Comparison of ENCODE assay signal across 15 cellular contexts in genomic region chr6:42331019-42331418, GRCh38.
DNase-seq lines count a peak whose midpoint lies in the region; ATAC-seq and TF ChIP-seq lines count a peak whose summit lies in the region.
"Had no signal": no experiment of that assay in that cellular context is flagged by ENCODE, and none has a peak within 500 bp of the region (broad histone marks: within the 10 kb centered on the region; RNA-seq: fewer than 3 reads in every experiment).

No MANE protein-coding gene starts in this region.

- no peak for ATAC-seq in natural killer cell treated with Interleukin-12 subunit alpha and Interleukin-12 subunit beta and Interleukin-15 and Interleukin-18, amount 100 ng/mL, for 72 hours
- no peak for ATAC-seq in natural killer cell
- no peak for ATAC-seq in activated CD4-positive, alpha-beta T cell treated with anti-CD3 and anti-CD28 coated beads for 36 hours
- ATAC-seq in HG03432 (IDR thresholded peaks at IDR 0.05; ENCODE audit: unreplicated experiment) = no peak

- no peak overlapping the region for H3K4me3 Mint-ChIP-seq in natural killer cell treated with Interleukin-12 subunit alpha and Interleukin-12 subunit beta and Interleukin-15 and Interleukin-18, amount 100 ng/mL, for 72 hours
- H3K4me3 Mint-ChIP-seq in natural killer cell = no peak overlapping the region
- no peak overlapping the region for H3K4me3 Mint-ChIP-seq in dendritic cell treated with granulocyte-macrophage colony-stimulating factor and Interleukin-4, amounts not matched to agents 40 ng/mL and 50 ng/mL, for 4 days
- no peak overlapping the region for H3K4me3 Mint-ChIP-seq in activated CD4-positive, alpha-beta T cell treated with anti-CD3 and anti-CD28 coated beads for 36 hours
- H3K4me3 Mint-ChIP-seq: B cell; CD4-positive, alpha-beta memory T cell had no signal

- DNase-seq in natural killer cell treated with Interleukin-12 subunit alpha and Interleukin-12 subunit beta and Interleukin-15 and Interleukin-18, amount 100 ng/mL, for 72 hours (ENCODE audit: low spot score) = no peak
- DNase-seq in natural killer cell = no peak
- DNase-seq in NCI-H748 (lab: John Stamatoyannopoulos, UW; ENCODE audit: unreplicated experiment) = peak; percentile 70
- no peak for DNase-seq in activated CD4-positive, alpha-beta T cell treated with anti-CD3 and anti-CD28 coated beads for 36 hours
- DNase-seq in activated CD4-positive, alpha-beta T cell treated with anti-CD3 and anti-CD28 coated beads for 4 hours = no peak
- no peak for DNase-seq in NCI-H1436 (lab: John Stamatoyannopoulos, UW)
- DNase-seq: CD4-positive, alpha-beta memory T cell; DND-41; KBM-7; NCI-H1105; NCI-H1930; NCI-H524 had no signal

- peak overlapping the region; percentile 4 to 15 for H3K27ac Mint-ChIP-seq in natural killer cell treated with Interleukin-12 subunit alpha and Interleukin-12 subunit beta and Interleukin-15 and Interleukin-18, amount 100 ng/mL, for 72 hours
- no peak overlapping the region for H3K27ac Mint-ChIP-seq in natural killer cell
- peak overlapping the region; percentile 12 for H3K27ac Mint-ChIP-seq in dendritic cell treated with granulocyte-macrophage colony-stimulating factor and Interleukin-4, amounts not matched to agents 40 ng/mL and 50 ng/mL, for 4 days
- H3K27ac Mint-ChIP-seq in activated CD4-positive, alpha-beta T cell treated with anti-CD3 and anti-CD28 coated beads for 36 hours = no peak overlapping the region
- H3K27ac Mint-ChIP-seq: B cell had no signal

- no peaks in the 10 kb centered on the region for H3K27me3 Mint-ChIP-seq in natural killer cell treated with Interleukin-12 subunit alpha and Interleukin-12 subunit beta and Interleukin-15 and Interleukin-18, amount 100 ng/mL, for 72 hours
- no peaks in the 10 kb centered on the region for H3K27me3 Mint-ChIP-seq in natural killer cell (ENCODE audit: low read depth in 2 of 2)
- H3K27me3 Mint-ChIP-seq in dendritic cell treated with granulocyte-macrophage colony-stimulating factor and Interleukin-4, amounts not matched to agents 40 ng/mL and 50 ng/mL, for 4 days = no peaks in the 10 kb centered on the region
- H3K27me3 Mint-ChIP-seq in activated CD4-positive, alpha-beta T cell treated with anti-CD3 and anti-CD28 coated beads for 36 hours = no peaks in the 10 kb centered on the region
- H3K27me3 Mint-ChIP-seq: B cell; CD4-positive, alpha-beta memory T cell had no signal

- H3K4me1 Mint-ChIP-seq in natural killer cell treated with Interleukin-12 subunit alpha and Interleukin-12 subunit beta and Interleukin-15 and Interleukin-18, amount 100 ng/mL, for 72 hours (ENCODE audit: low read depth in 2 of 2) = peaks cover 32 to 40% of the 10 kb centered on the region in 2 donors
- H3K4me1 Mint-ChIP-seq in natural killer cell = peaks cover 39 to 48% of the 10 kb centered on the region in 2 donors
- H3K4me1 Mint-ChIP-seq in dendritic cell treated with granulocyte-macrophage colony-stimulating factor and Interleukin-4, amounts not matched to agents 40 ng/mL and 50 ng/mL, for 4 days (ENCODE audit: low read depth) = peaks cover 76% of the 10 kb centered on the region
- H3K4me1 Mint-ChIP-seq in activated CD4-positive, alpha-beta T cell treated with anti-CD3 and anti-CD28 coated beads for 36 hours = peaks cover 16% of the 10 kb centered on the region
- H3K4me1 Mint-ChIP-seq: B cell had no signal

- no peaks in the 10 kb centered on the region for H3K9me3 Mint-ChIP-seq in natural killer cell treated with Interleukin-12 subunit alpha and Interleukin-12 subunit beta and Interleukin-15 and Interleukin-18, amount 100 ng/mL, for 72 hours
- no peaks in the 10 kb centered on the region for H3K9me3 Mint-ChIP-seq in natural killer cell
- H3K9me3 Mint-ChIP-seq in dendritic cell treated with granulocyte-macrophage colony-stimulating factor and Interleukin-4, amounts not matched to agents 40 ng/mL and 50 ng/mL, for 4 days = no peaks in the 10 kb centered on the region
- H3K9me3 Mint-ChIP-seq in activated CD4-positive, alpha-beta T cell treated with anti-CD3 and anti-CD28 coated beads for 36 hours (ENCODE audit: low read depth) = no peaks in the 10 kb centered on the region
- H3K9me3 Mint-ChIP-seq: CD4-positive, alpha-beta memory T cell had no signal

- CTCF ChIA-PET in activated CD4-positive, alpha-beta T cell treated with anti-CD3 and anti-CD28 coated beads for 36 hours (lab: Charles Lee) = interaction anchor here (0.6 to 1.0 kb wide), 4 partner anchors 12 to 217 kb away, joined by 3 read pairs; no protein-coding TSS in a partner anchor

- TF ChIP-seq CTCF in natural killer cell (IDR thresholded peaks at IDR 0.05) = no peak

- H3K36me3 Mint-ChIP-seq in natural killer cell treated with Interleukin-12 subunit alpha and Interleukin-12 subunit beta and Interleukin-15 and Interleukin-18, amount 100 ng/mL, for 72 hours = no peaks in the 10 kb centered on the region
- no peaks in the 10 kb centered on the region for H3K36me3 Mint-ChIP-seq in natural killer cell
- peaks cover 39% of the 10 kb centered on the region for H3K36me3 Mint-ChIP-seq in dendritic cell treated with granulocyte-macrophage colony-stimulating factor and Interleukin-4, amounts not matched to agents 40 ng/mL and 50 ng/mL, for 4 days (ENCODE audit: low read depth)
- peaks cover 3% of the 10 kb centered on the region for H3K36me3 Mint-ChIP-seq in activated CD4-positive, alpha-beta T cell treated with anti-CD3 and anti-CD28 coated beads for 36 hours (ENCODE audit: low read depth)

- POLR2A ChIA-PET in activated CD4-positive, alpha-beta T cell treated with anti-CD3 and anti-CD28 coated beads for 36 hours (lab: Charles Lee) = no interaction called here

- intact Hi-C loops in natural killer cell (cut with micrococcal nuclease) = no loop called here
- intact Hi-C loops in dendritic cell treated with granulocyte-macrophage colony-stimulating factor and Interleukin-4, amounts not matched to agents 40 ng/mL and 50 ng/mL, for 4 days (cut with micrococcal nuclease) = no loop called here
- intact Hi-C loops in activated CD4-positive, alpha-beta T cell treated with anti-CD3 and anti-CD28 coated beads for 36 hours (cut with DNase I, micrococcal nuclease) = no loop called here

Comparison
In these comparisons a context has a peak if more than half of its experiments do, and no peak if none do; other contexts are left out.
1. H3K27ac Mint-ChIP-seq: peak in natural killer cell treated with Interleukin-12 subunit alpha and Interleukin-12 subunit beta and Interleukin-15 and Interleukin-18, amount 100 ng/mL, for 72 hours (2 of 2) and dendritic cell treated with granulocyte-macrophage colony-stimulating factor and Interleukin-4, amounts not matched to agents 40 ng/mL and 50 ng/mL, for 4 days (single experiment); none in natural killer cell (0 of 2) and activated CD4-positive, alpha-beta T cell treated with anti-CD3 and anti-CD28 coated beads for 36 hours (single experiment).